8 cellular contexts compared by ENCODE assay signal in genomic region chr10:120513307-120513706, GRCh38. TPM values are rescaled to one million over a fixed set of nuclear protein-coding genes. Genes with fewer than 3 reads are reported as not detected.
"Had no signal": no experiment of that assay in that cellular context is flagged by ENCODE, and none has a peak within 500 bp of the region (broad histone marks: within the 10 kb centered on the region; RNA-seq: fewer than 3 reads in every experiment).

No MANE protein-coding gene starts in this region.

- H2AFZ ChIP-seq: GM23338 had no signal

- H3K4me3 ChIP-seq: GM23338 had no signal

- H3K4me2 ChIP-seq: GM23338, KMS-11 had no signal

- DNase-seq: HCEC 1CT had no signal

- H3K9ac ChIP-seq: KMS-11 had no signal

- H3K27ac ChIP-seq: HL-60, KMS-11 had no signal

RNA-seq across cellular contexts. Expression of gene PLPP4, which starts 56.3 kb away (rescaled TPM):
- total RNA-seq: H1, H9, HepG2 had no signal
- polyA plus RNA-seq: HepG2, IgD-negative memory B cell had no signal
